8 cellular contexts compared by ENCODE assay signal in genomic region chr5:70457093-70457492, GRCh38.
DNase-seq lines count a peak whose midpoint lies in the region; ATAC-seq lines count a peak whose summit lies in the region.
"Not testable (repeated sequence)": the region's sequence is repeated elsewhere in the genome, so short reads cannot be mapped to it uniquely, and the experiment has no call there.

No MANE protein-coding gene starts in this region.

- DNase-seq in sciatic nerve (ENCODE audit: low spot score) = not testable (repeated sequence)

- intact Hi-C loops in sciatic nerve (cut with DNase I) = not testable (repeated sequence)

- ATAC-seq in GM18508 (IDR thresholded peaks at IDR 0.05; ENCODE audit: insufficient read depth, unreplicated experiment) (peak; percentile 95), GM18909 (IDR thresholded peaks at IDR 0.05; ENCODE audit: poor library complexity, unreplicated experiment) (peak; percentile 91), GM19467 (IDR thresholded peaks at IDR 0.05; ENCODE audit: unreplicated experiment) (peak; percentile 53), GM21723 (IDR thresholded peaks at IDR 0.05; ENCODE audit: unreplicated experiment) (peak; percentile 91), HG02870 (IDR thresholded peaks at IDR 0.05; ENCODE audit: unreplicated experiment) (peak; percentile 87), HG03139 (IDR thresholded peaks at IDR 0.05; ENCODE audit: unreplicated experiment) (peak; percentile 93), HG03565 (IDR thresholded peaks at IDR 0.05; ENCODE audit: unreplicated experiment) (peak; percentile 89), sciatic nerve (peak; percentile 50)
